In the genomic region with DNA sequence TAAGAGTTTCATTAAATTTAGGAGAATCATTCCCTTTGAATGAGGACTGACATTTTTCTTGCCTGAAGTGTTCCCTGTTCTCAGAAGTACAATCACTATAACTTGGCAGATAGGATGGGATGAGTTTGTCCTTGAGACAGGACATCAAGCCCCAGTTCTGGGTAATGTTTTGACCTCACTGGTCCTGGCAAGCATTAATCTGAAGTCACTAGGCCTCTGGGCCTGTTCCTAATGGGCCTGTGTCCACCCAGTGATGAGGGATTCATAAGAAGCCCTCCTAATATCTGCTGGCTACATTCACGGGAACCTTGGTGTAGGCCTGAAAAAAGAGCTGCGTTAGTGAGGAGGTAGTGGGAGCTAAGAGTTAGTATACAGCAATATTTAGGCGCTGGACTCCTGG, we compare ENCODE assay signal across 17 cellular contexts. TPM values are rescaled to one million over a fixed set of nuclear protein-coding genes. Genes with fewer than 3 reads are reported as not detected.
DNase-seq lines count a peak whose midpoint lies in the region; ATAC-seq and TF ChIP-seq lines count a peak whose summit lies in the region.
"Had no signal": no experiment of that assay in that cellular context is flagged by ENCODE, and none has a peak within 500 bp of the region (broad histone marks: within the 10 kb centered on the region; RNA-seq: fewer than 3 reads in every experiment).

No MANE protein-coding gene starts in this region.

- DNase-seq in Panc1 (ENCODE audit: low read depth, low spot score) (no peak), Right ventricle myocardium superior (no peak), left ventricle myocardium superior (peak; percentile 32), posterior vena cava (ENCODE audit: low spot score) (peak; percentile 77), left lung (no peak)
- no peak for DNase-seq in activated naive CD4-positive, alpha-beta T cell treated with Interleukin-2 at 50 U/mL for 16 hours
- no peak for DNase-seq in stimulated activated naive CD4-positive, alpha-beta T cell treated with Interleukin-2 at 50 U/mL for 16 hours (lab: John Stamatoyannopoulos, UW)
- no peak for DNase-seq in activated T-cell treated with anti-CD3 and anti-CD28 coated beads, Interleukin-2, amount 50 U/mL, for 72 hours
- DNase-seq: C1 segment of cervical spinal cord; CD4-positive, alpha-beta memory T cell; DMS153; DMS79 treated with DMSO at 0.1 percent for 48 hours; EL had no signal

- H3K36me3 ChIP-seq in Panc1 (ENCODE audit: control insufficient read depth, insufficient read depth, low read length), result no peaks in the 10 kb centered on the region
- no peaks in the 10 kb centered on the region for H3K36me3 ChIP-seq in left lung
- H3K36me3 ChIP-seq: HAP-1 had no signal

- in situ Hi-C loops in Panc1 (cut with HindIII; ENCODE audit: low pct_unique_long_range_greater_than_20kb, low sequenced_read_pairs), result no loop called here

- H3K4me1 ChIP-seq in Panc1 (ENCODE audit: control insufficient read depth, insufficient read depth, low read length) (peaks cover 29% of the 10 kb centered on the region), left lung (peaks cover 4 to 58% of the 10 kb centered on the region in 2 donors)
- H3K4me1 ChIP-seq: HAP-1 had no signal

- H3K4me3 ChIP-seq in Panc1 (ENCODE audit: low read depth in 2 of 2, low read length in 2 of 2), result no peak overlapping the region
- H3K4me3 ChIP-seq in left lung, result no peak overlapping the region
- H3K4me3 ChIP-seq: HAP-1 had no signal

- H3K27ac ChIP-seq in Panc1 (ENCODE audit: low read length), result peak overlapping the region; percentile 65; the same call in 1 of the 2 replicates
- no peak overlapping the region for H3K27ac ChIP-seq in left lung
- H3K27ac ChIP-seq: HL-60 had no signal

- peaks cover 0 to 2% of the 10 kb centered on the region in 2 donors for H3K9me3 Mint-ChIP-seq in activated T-cell treated with anti-CD3 and anti-CD28 coated beads, Interleukin-2, amount 50 U/mL, for 72 hours

- POLR2A ChIA-PET in Panc1 (lab: Charles Lee), result no interaction called here

- ATAC-seq in Panc1 (no peak), Right ventricle myocardium superior (ENCODE audit: poor library complexity) (peak; percentile 45), left ventricle myocardium superior (peak; percentile 49), left lung (no peak)
- ATAC-seq in activated T-cell treated with anti-CD3 and anti-CD28 coated beads, Interleukin-2, amount 50 U/mL, for 72 hours (replicated peaks in 1 of 2), result no peak

- CTCF ChIA-PET in Panc1 (lab: Charles Lee), result no interaction called here

- TF ChIP-seq CTCF in Panc1 (IDR thresholded peaks at IDR 0.05), result no peak
- no peak for TF ChIP-seq CTCF in left lung (IDR thresholded peaks at IDR 0.05)

- no peaks in the 10 kb centered on the region for H3K9me3 ChIP-seq in Panc1 (ENCODE audit: control insufficient read depth, insufficient read depth, low read depth, low read length)
- no peaks in the 10 kb centered on the region for H3K9me3 ChIP-seq in left lung
- H3K9me3 ChIP-seq: HAP-1 had no signal

- H3K27ac Mint-ChIP-seq in activated T-cell treated with anti-CD3 and anti-CD28 coated beads, Interleukin-2, amount 50 U/mL, for 72 hours, result no peak overlapping the region
- H3K27ac Mint-ChIP-seq: B cell had no signal

- H3K36me3 Mint-ChIP-seq in activated T-cell treated with anti-CD3 and anti-CD28 coated beads, Interleukin-2, amount 50 U/mL, for 72 hours (ENCODE audit: insufficient read depth in 2 of 2), result peaks cover 0 to 2% of the 10 kb centered on the region in 2 donors
- H3K36me3 Mint-ChIP-seq: CD4-positive, alpha-beta memory T cell had no signal

- H3K4me1 Mint-ChIP-seq in activated T-cell treated with anti-CD3 and anti-CD28 coated beads, Interleukin-2, amount 50 U/mL, for 72 hours (ENCODE audit: low read depth), result peaks cover 31% of the 10 kb centered on the region

- no peaks in the 10 kb centered on the region for H3K27me3 Mint-ChIP-seq in activated T-cell treated with anti-CD3 and anti-CD28 coated beads, Interleukin-2, amount 50 U/mL, for 72 hours (ENCODE audit: low read depth)
- H3K27me3 Mint-ChIP-seq: B cell; CD4-positive, alpha-beta memory T cell had no signal

- intact Hi-C loops in Panc1 (cut with micrococcal nuclease; ENCODE audit: unreplicated experiment) (no loop called here), Right ventricle myocardium superior (cut with DNase I) (no loop called here), left ventricle myocardium superior (cut with micrococcal nuclease) (no loop called here), posterior vena cava (cut with DNase I) (no loop called here), left lung (cut with DNase I) (no loop called here)

- no peak overlapping the region for H3K4me3 Mint-ChIP-seq in activated T-cell treated with anti-CD3 and anti-CD28 coated beads, Interleukin-2, amount 50 U/mL, for 72 hours
- H3K4me3 Mint-ChIP-seq: B cell; CD4-positive, alpha-beta memory T cell had no signal

- no TSS peak for BruUV-seq in Panc1 (replicated peaks; lab: Mats Ljungman, UMichigan)

- H3K27me3 ChIP-seq in Panc1 (ENCODE audit: control insufficient read depth, insufficient read depth, low read length), result no peaks in the 10 kb centered on the region
- H3K27me3 ChIP-seq in left lung, result no peaks in the 10 kb centered on the region

RNA-seq across cellular contexts. Expression of a gene that starts 37.2 kb away (rescaled TPM):
- total RNA-seq in Panc1 (2021; ENCODE audit: unreplicated experiment), result 1.9 TPM
- 2.2 TPM for polyA plus RNA-seq in Panc1 (2012; ENCODE audit: insufficient read length)
- total RNA-seq in Right ventricle myocardium superior, result 12.6 TPM
- 5.3 TPM for total RNA-seq in left ventricle myocardium superior
- total RNA-seq in posterior vena cava, result 1 to 10 TPM; 4.6 to 5.6 TPM
- 1 to 10 TPM; 3.0 to 8.1 TPM for total RNA-seq in activated T-cell treated with anti-CD3 and anti-CD28 coated beads, Interleukin-2, amount 50 U/mL, for 72 hours
- total RNA-seq in left lung, result 10 to 100 TPM; 13.0 to 18.0 TPM
- total RNA-seq: H1 had no signal

Comparison
In these comparisons a context has a peak if more than half of its experiments do, and no peak if none do; other contexts are left out.
1. DNase-seq: peak in left ventricle myocardium superior (single experiment) and posterior vena cava (single experiment); none in Panc1 (single experiment), Right ventricle myocardium superior (single experiment), activated naive CD4-positive, alpha-beta T cell treated with Interleukin-2 at 50 U/mL for 16 hours (single experiment), stimulated activated naive CD4-positive, alpha-beta T cell treated with Interleukin-2 at 50 U/mL for 16 hours (single experiment), activated T-cell treated with anti-CD3 and anti-CD28 coated beads, Interleukin-2, amount 50 U/mL, for 72 hours (0 of 2) and left lung (0 of 2).
2. ATAC-seq: peak in Right ventricle myocardium superior (single experiment) and left ventricle myocardium superior (single experiment); none in Panc1 (single experiment), activated T-cell treated with anti-CD3 and anti-CD28 coated beads, Interleukin-2, amount 50 U/mL, for 72 hours (0 of 2) and left lung (single experiment).